19 cellular contexts compared by ENCODE assay signal in genomic region chr20:90651-91050, GRCh38. TPM values are rescaled to one million over a fixed set of nuclear protein-coding genes. Genes with fewer than 3 reads are reported as not detected.
DNase-seq lines count a peak whose midpoint lies in the region; ATAC-seq and TF ChIP-seq lines count a peak whose summit lies in the region.
"Had no signal": no experiment of that assay in that cellular context is flagged by ENCODE, and none has a peak within 500 bp of the region (broad histone marks: within the 10 kb centered on the region; RNA-seq: fewer than 3 reads in every experiment).

No MANE protein-coding gene starts in this region.

- intact Hi-C loops in MCF 10A (cut with micrococcal nuclease) = no loop called here
- intact Hi-C loops in breast epithelium (cut with DNase I; ENCODE audit: low total_unique reads) = no loop called here
- intact Hi-C loops in OCI-LY7 (cut with micrococcal nuclease; ENCODE audit: unreplicated experiment) = no loop called here

- ATAC-seq in naive thymus-derived CD8-positive, alpha-beta T cell = no peak
- ATAC-seq: GM12878, HCT116 had no signal

- no peaks in the 10 kb centered on the region for H3K79me2 ChIP-seq in OCI-LY7 (ENCODE audit: insufficient read depth, low read depth, low read length)

- CTCF ChIA-PET in MCF 10A (lab: Yijun Ruan, JAX) = interaction anchor here (0.6 to 1.7 kb wide), 3 partner anchors 11 to 176 kb away, joined by 6 to 7 read pairs (median 7); no protein-coding TSS in a partner anchor
- CTCF ChIA-PET in OCI-LY7 (lab: Charles Lee; ENCODE audit: unreplicated experiment) = no interaction called here

- H3K27ac Mint-ChIP-seq in MCF 10A (ENCODE audit: low read depth, unreplicated experiment) = peak overlapping the region; percentile 3
- no peak overlapping the region for H3K27ac Mint-ChIP-seq in naive thymus-derived CD8-positive, alpha-beta T cell

- no peak overlapping the region for H3K4me2 ChIP-seq in OCI-LY7 (ENCODE audit: low read length)
- H3K4me2 ChIP-seq: A549 had no signal

- H3K27me3 Mint-ChIP-seq in MCF 10A (ENCODE audit: insufficient read depth, unreplicated experiment) = peaks cover 30% of the 10 kb centered on the region
- H3K27me3 Mint-ChIP-seq in naive thymus-derived CD8-positive, alpha-beta T cell = peaks cover 36 to 81% (median 55%) of the 10 kb centered on the region in 5 donors

- no peak overlapping the region for H3K27ac ChIP-seq in breast epithelium
- H3K27ac ChIP-seq in OCI-LY7 (ENCODE audit: low read depth, low read length, poor library complexity, severe bottlenecking) = no peak overlapping the region
- H3K27ac ChIP-seq: A549, SK-N-MC had no signal

- H3K27me3 ChIP-seq in breast epithelium (no peaks in the 10 kb centered on the region), kidney epithelial cell (ENCODE audit: control insufficient read depth, insufficient read depth, low read length) (no peaks in the 10 kb centered on the region)
- H3K27me3 ChIP-seq: MG63 had no signal

- no peak overlapping the region for H2AFZ ChIP-seq in OCI-LY7 (ENCODE audit: low read length)

- TF ChIP-seq CTCF in MCF 10A (IDR thresholded peaks at IDR 0.05; ENCODE audit: unreplicated experiment) = no peak
- no peak for TF ChIP-seq CTCF in breast epithelium (IDR thresholded peaks at IDR 0.05)
- TF ChIP-seq CTCF in kidney epithelial cell (IDR thresholded peaks at IDR 0.05; ENCODE audit: insufficient read depth, low read length, poor library complexity, severe bottlenecking) = no peak
- TF ChIP-seq CTCF in OCI-LY7 (conservative IDR thresholded peaks at IDR 0.05; ENCODE audit: low read length) = no peak

- H3K4me3 Mint-ChIP-seq in MCF 10A (ENCODE audit: unreplicated experiment) = no peak overlapping the region
- no peak overlapping the region for H3K4me3 Mint-ChIP-seq in naive thymus-derived CD8-positive, alpha-beta T cell

- no peak for TF ChIP-seq POLR2A in breast epithelium (IDR thresholded peaks at IDR 0.05)

- H3K4me3 ChIP-seq in breast epithelium = no peak overlapping the region
- H3K4me3 ChIP-seq in kidney epithelial cell (ENCODE audit: low read depth, low read length) = no peak overlapping the region
- no peak overlapping the region for H3K4me3 ChIP-seq in OCI-LY7 (ENCODE audit: low read depth, low read length, poor library complexity, severe bottlenecking)
- H3K4me3 ChIP-seq: A549, GM12878, MG63, SK-N-MC had no signal

- BruUV-seq in MCF 10A (replicated peaks; lab: Mats Ljungman, UMichigan) (no TSS peak), OCI-LY7 (replicated peaks; lab: Mats Ljungman, UMichigan) (no TSS peak)

- H3K9me2 ChIP-seq in OCI-LY7 (ENCODE audit: insufficient read depth, low read length) = no peaks in the 10 kb centered on the region

- H3K9me3 Mint-ChIP-seq in MCF 10A (ENCODE audit: unreplicated experiment) = peaks cover 11% of the 10 kb centered on the region
- H3K9me3 Mint-ChIP-seq in naive thymus-derived CD8-positive, alpha-beta T cell = peaks cover 8 to 21% (median 15%) of the 10 kb centered on the region in 9 donors

- H3K36me3 ChIP-seq in breast epithelium = no peaks in the 10 kb centered on the region
- no peaks in the 10 kb centered on the region for H3K36me3 ChIP-seq in kidney epithelial cell (ENCODE audit: control insufficient read depth, insufficient read depth, low read length)
- H3K36me3 ChIP-seq in OCI-LY7 (ENCODE audit: insufficient read depth, low read length) = no peaks in the 10 kb centered on the region
- H3K36me3 ChIP-seq: MG63 had no signal

- H3K4me1 Mint-ChIP-seq in MCF 10A (ENCODE audit: insufficient read depth, unreplicated experiment) = peaks cover 12% of the 10 kb centered on the region
- H3K4me1 Mint-ChIP-seq in naive thymus-derived CD8-positive, alpha-beta T cell = no peaks in the 10 kb centered on the region

- H3K36me3 Mint-ChIP-seq in MCF 10A (ENCODE audit: insufficient read depth, unreplicated experiment) = peaks cover 6% of the 10 kb centered on the region
- H3K36me3 Mint-ChIP-seq in naive thymus-derived CD8-positive, alpha-beta T cell = peaks cover 0 to 15% (median 5%) of the 10 kb centered on the region in 3 donors

- H3K9me3 ChIP-seq in breast epithelium = peaks cover 3 to 23% of the 10 kb centered on the region in 2 donors
- peaks cover 5% of the 10 kb centered on the region; the same call in 1 of the 2 replicates for H3K9me3 ChIP-seq in OCI-LY7 (ENCODE audit: low read length)
- H3K9me3 ChIP-seq: MG63 had no signal

- no peaks in the 10 kb centered on the region for H4K20me1 ChIP-seq in OCI-LY7 (ENCODE audit: insufficient read depth, low read length)

- peak; percentile 43 for DNase-seq in MCF 10A (ENCODE audit: unreplicated experiment)
- DNase-seq in breast epithelium (ENCODE audit: low spot score in 2 of 2) = no peak
- peak; percentile 17 for DNase-seq in amniotic epithelial cell (ENCODE audit: low read depth)
- DNase-seq in kidney epithelial cell (ENCODE audit: low read depth) = peak; percentile 16
- DNase-seq in NCI-H526 (lab: John Stamatoyannopoulos, UW) = no peak
- no peak for DNase-seq in OCI-LY7 (ENCODE audit: low spot score)
- no peak for DNase-seq in naive thymus-derived CD8-positive, alpha-beta T cell
- no peak for DNase-seq in NK-92 treated with Interleukin-12 subunit alpha and Interleukin-12 subunit beta, amount 100 ng/mL, for 24 hours (lab: John Stamatoyannopoulos, UW)
- DNase-seq: Caco-2, DMS79, MG63, NCI-H187 treated with DMSO at 0.1 percent for 48 hours, NCI-H2171, NCI-H510A had no signal

- POLR2A ChIA-PET in MCF 10A (lab: Yijun Ruan, JAX) = interaction anchor here (0.9 to 2.1 kb wide), 12 partner anchors 9 to 248 kb away, joined by 3 to 7 read pairs (median 4); partner anchors contain the start of genes SOX12 and ZCCHC3
- POLR2A ChIA-PET in OCI-LY7 (lab: Charles Lee) = no interaction called here
- POLR2A ChIA-PET in naive thymus-derived CD8-positive, alpha-beta T cell (lab: Charles Lee) = no interaction called here

- no peaks in the 10 kb centered on the region for H3K4me1 ChIP-seq in breast epithelium
- H3K4me1 ChIP-seq in OCI-LY7 (ENCODE audit: insufficient read depth, low read length, poor library complexity, severe bottlenecking) = no peaks in the 10 kb centered on the region
- H3K4me1 ChIP-seq: A549, Caco-2 had no signal

RNA-seq across cellular contexts. Expression of gene DEFB125, which starts 3.2 kb away (rescaled TPM):
- total RNA-seq in MCF 10A (2022) (not detected in 2 replicates), breast epithelium (not detected), kidney epithelial cell (not detected in 2 replicates), OCI-LY7 (2022) (not detected in 2 replicates)
- total RNA-seq in OCI-LY7 (2014; rRNA removed; shearing (Covaris generic)) = not detected in 2 replicates
- not detected for total RNA-seq in naive thymus-derived CD8-positive, alpha-beta T cell
- polyA plus RNA-seq in naive thymus-derived CD8-positive, alpha-beta T cell = not detected
- total RNA-seq: Caco-2, G401, GM12878 had no signal
- polyA plus RNA-seq: A549, GM12878 had no signal

RNA-seq across cellular contexts. Expression of gene DEFB126, which starts 51.7 kb away (rescaled TPM):
- total RNA-seq in MCF 10A (2022) (not detected in 2 replicates), breast epithelium (not detected), kidney epithelial cell (not detected in 2 replicates), OCI-LY7 (2022) (not detected in 2 replicates)
- not detected in 2 replicates for total RNA-seq in OCI-LY7 (2014; rRNA removed; shearing (Covaris generic))
- not detected for total RNA-seq in naive thymus-derived CD8-positive, alpha-beta T cell
- polyA plus RNA-seq in naive thymus-derived CD8-positive, alpha-beta T cell = not detected
- total RNA-seq: Caco-2, G401, GM12878 had no signal
- polyA plus RNA-seq: A549, GM12878 had no signal

Comparison
In these comparisons a context has a peak if more than half of its experiments do, and no peak if none do; other contexts are left out.
1. DNase-seq: peak in MCF 10A (single experiment), amniotic epithelial cell (single experiment) and kidney epithelial cell (single experiment); none in breast epithelium (0 of 2), NCI-H526 (0 of 2), OCI-LY7 (single experiment), naive thymus-derived CD8-positive, alpha-beta T cell (0 of 10) and NK-92 treated with Interleukin-12 subunit alpha and Interleukin-12 subunit beta, amount 100 ng/mL, for 24 hours (single experiment).